In the genomic region with DNA sequence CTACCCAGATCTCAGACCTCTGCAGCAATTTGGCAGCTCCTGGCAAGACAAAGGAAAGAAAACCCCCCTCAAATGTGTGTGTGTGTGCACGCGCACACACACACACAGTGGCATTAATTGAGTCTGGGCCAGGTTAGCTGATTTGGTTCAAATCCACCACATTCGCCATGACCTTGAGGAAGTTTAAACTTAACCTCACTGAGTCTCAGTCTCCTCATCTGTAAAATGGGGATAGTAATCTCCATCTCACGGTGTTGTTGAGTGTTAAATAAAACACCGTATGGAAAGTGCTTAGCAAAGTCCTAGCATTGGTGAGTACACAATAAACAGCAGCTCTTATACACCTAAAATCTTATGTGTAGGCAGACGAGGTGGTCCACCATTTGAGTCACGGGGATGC, we compare ENCODE assay signal across 1 cellular context.
TF ChIP-seq lines count a peak whose summit lies in the region.

No MANE protein-coding gene starts in this region.

TF ChIP-seq in K562, 482 proteins besides CTCF, POLR2A, EP300 and RAD21:
- TF ChIP-seq KDM1A (IDR thresholded peaks at IDR 0.05) (peak in 1 of 2 experiments; percentile 33; a peak in 1 of 4 replicates), RBM25 (IDR thresholded peaks at IDR 0.05; ENCODE audit: low read depth, low read length, severe bottlenecking) (peak; percentile 84), CBX1 (IDR thresholded peaks at IDR 0.05; ENCODE audit: low read depth) (0 out of 2 replicates have a peak, but pooled peaks have one; percentile 37), ADNP (tag; IDR thresholded peaks at IDR 0.05) (peak; percentile 71), ESRRA (IDR thresholded peaks at IDR 0.05; ENCODE audit: borderline replicate concordance, low read depth) (peak; percentile 95), NR2F6 (CRISPR knock-in tag; IDR thresholded peaks at IDR 0.05) (no peak), HDAC3 (IDR thresholded peaks at IDR 0.05; ENCODE audit: borderline replicate concordance, partially characterized antibody) (no peak), ZNF445 (CRISPR knock-in tag; IDR thresholded peaks at IDR 0.05; ENCODE audit: low read depth) (no peak), BCOR (IDR thresholded peaks at IDR 0.05) (peak; percentile 80)
- TF ChIP-seq, protein P1, sequence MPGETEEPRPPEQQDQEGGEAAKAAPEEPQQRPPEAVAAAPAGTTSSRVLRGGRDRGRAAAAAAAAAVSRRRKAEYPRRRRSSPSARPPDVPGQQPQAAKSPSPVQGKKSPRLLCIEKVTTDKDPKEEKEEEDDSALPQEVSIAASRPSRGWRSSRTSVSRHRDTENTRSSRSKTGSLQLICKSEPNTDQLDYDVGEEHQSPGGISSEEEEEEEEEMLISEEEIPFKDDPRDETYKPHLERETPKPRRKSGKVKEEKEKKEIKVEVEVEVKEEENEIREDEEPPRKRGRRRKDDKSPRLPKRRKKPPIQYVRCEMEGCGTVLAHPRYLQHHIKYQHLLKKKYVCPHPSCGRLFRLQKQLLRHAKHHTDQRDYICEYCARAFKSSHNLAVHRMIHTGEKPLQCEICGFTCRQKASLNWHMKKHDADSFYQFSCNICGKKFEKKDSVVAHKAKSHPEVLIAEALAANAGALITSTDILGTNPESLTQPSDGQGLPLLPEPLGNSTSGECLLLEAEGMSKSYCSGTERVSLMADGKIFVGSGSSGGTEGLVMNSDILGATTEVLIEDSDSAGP (CRISPR knock-in tag; IDR thresholded peaks at IDR 0.05) = no peak
